ENCODE assay signal across 22 cellular contexts in genomic region chr2:20309001-20309400, GRCh38.
"Had no signal": no experiment of that assay in that cellular context is flagged by ENCODE, and none has a peak within 500 bp of the region (broad histone marks: within the 10 kb centered on the region; RNA-seq: fewer than 3 reads in every experiment).

No MANE protein-coding gene starts in this region.

- ATAC-seq: T-cell had no signal

- DNase-seq: activated CD4-positive, alpha-beta memory T cell treated with anti-CD3 and anti-CD28 coated beads for 36 hours; activated CD4-positive, alpha-beta T cell treated with anti-CD3 and anti-CD28 coated beads, Interleukin-2, amount 10 ng/mL, durations not matched to agents 7 days and 5 days; activated CD4-positive, CD25-positive, alpha-beta regulatory T cell; activated CD8-positive, alpha-beta memory T cell treated with anti-CD3 and anti-CD28 coated beads for 24 hours; activated effector memory CD4-positive, alpha-beta T cell treated with anti-CD3 and anti-CD28 coated beads, Interleukin-2, amount 50 U/mL, for 16 hours; activated naive CD4-positive, alpha-beta T cell treated with Interleukin-2 at 50 U/mL for 16 hours; aorta; caudate nucleus; MG63; MV-4-11; NCI-H1105; NCI-H1436; NCI-H1694 treated with DMSO at 0.1 percent for 48 hours; NCI-H2081; NCI-H446; Peyer's patch; SHP77 treated with DMSO at 0.1 percent for 48 hours; T-cell; T-helper 2 cell; T1000 had no signal

- H3K27ac Mint-ChIP-seq: activated CD4-positive, alpha-beta memory T cell treated with anti-CD3 and anti-CD28 coated beads for 36 hours; activated CD4-positive, alpha-beta T cell treated with anti-CD3 and anti-CD28 coated beads, Interleukin-2, amount 10 ng/mL, durations not matched to agents 7 days and 5 days; activated T-helper 1 cell treated with anti-CD3 and anti-CD28 coated beads, Interleukin-12 subunit alpha, Interleukin-12 subunit beta, Interleukin-2, Interleukin-4 antibody, amounts not matched to agents 30 ng/mL and 10 ng/mL and 1 ng/mL, durations not matched to agents 14 hours and 24 hours and 36 hours; T-cell had no signal

- H3K4me3 Mint-ChIP-seq: activated CD4-positive, alpha-beta memory T cell treated with anti-CD3 and anti-CD28 coated beads for 36 hours; activated CD4-positive, alpha-beta T cell treated with anti-CD3 and anti-CD28 coated beads, Interleukin-2, amount 10 ng/mL, durations not matched to agents 7 days and 5 days; activated T-helper 1 cell treated with anti-CD3 and anti-CD28 coated beads, Interleukin-12 subunit alpha, Interleukin-12 subunit beta, Interleukin-2, Interleukin-4 antibody, amounts not matched to agents 30 ng/mL and 10 ng/mL and 1 ng/mL, durations not matched to agents 14 hours and 24 hours and 36 hours; T-cell had no signal

- H3K36me3 ChIP-seq: breast epithelium had no signal

- H3K27ac ChIP-seq: breast epithelium, Peyer's patch had no signal

- H3K4me1 ChIP-seq: breast epithelium, Peyer's patch had no signal

- H3K27me3 ChIP-seq: breast epithelium, MG63, Peyer's patch had no signal

- H3K9me3 Mint-ChIP-seq: activated CD4-positive, alpha-beta memory T cell treated with anti-CD3 and anti-CD28 coated beads for 36 hours; activated CD4-positive, alpha-beta T cell treated with anti-CD3 and anti-CD28 coated beads, Interleukin-2, amount 10 ng/mL, durations not matched to agents 7 days and 5 days; activated T-helper 1 cell treated with anti-CD3 and anti-CD28 coated beads, Interleukin-12 subunit alpha, Interleukin-12 subunit beta, Interleukin-2, Interleukin-4 antibody, amounts not matched to agents 30 ng/mL and 10 ng/mL and 1 ng/mL, durations not matched to agents 14 hours and 24 hours and 36 hours; T-cell had no signal

- H3K4me3 ChIP-seq: breast epithelium, MG63, Peyer's patch had no signal

- H3K27me3 Mint-ChIP-seq: activated CD4-positive, alpha-beta memory T cell treated with anti-CD3 and anti-CD28 coated beads for 36 hours; activated CD4-positive, alpha-beta T cell treated with anti-CD3 and anti-CD28 coated beads, Interleukin-2, amount 10 ng/mL, durations not matched to agents 7 days and 5 days; T-cell had no signal

- H3K9me3 ChIP-seq: breast epithelium, MG63, Peyer's patch had no signal
